Comparison of ENCODE assay signal across 24 cellular contexts in the genomic region with DNA sequence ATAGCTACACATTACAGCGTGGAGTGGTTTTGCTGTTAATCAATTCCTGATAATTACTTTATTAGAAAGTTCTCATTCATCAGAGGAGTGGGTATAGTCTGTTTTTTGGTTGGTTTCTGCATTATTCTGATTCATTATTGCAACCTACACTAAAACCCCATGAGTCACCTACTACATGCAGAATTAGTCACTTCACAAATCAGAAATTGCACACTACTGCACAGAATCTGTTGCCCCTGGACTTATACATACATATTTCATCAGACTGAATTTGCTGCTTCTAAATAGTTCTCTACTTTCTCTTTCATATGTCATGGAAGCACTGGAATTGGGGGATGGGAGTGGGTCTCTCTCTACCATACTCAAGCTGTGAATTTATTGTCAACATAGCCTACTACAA.
DNase-seq lines count a peak whose midpoint lies in the region; ATAC-seq and TF ChIP-seq lines count a peak whose summit lies in the region.
"Had no signal": no experiment of that assay in that cellular context is flagged by ENCODE, and none has a peak within 500 bp of the region (broad histone marks: within the 10 kb centered on the region; RNA-seq: fewer than 3 reads in every experiment).

No MANE protein-coding gene starts in this region.

- no peak overlapping the region for H4K91ac ChIP-seq in IMR-90 (ENCODE audit: insufficient read depth, low read depth, low read length)

- in situ Hi-C loops in IMR-90 (cut with MboI; ENCODE audit: low sequenced_read_pairs) (no loop called here), astrocyte of the spinal cord (cut with HindIII; ENCODE audit: low sequenced_read_pairs) (no loop called here)

- no CpG with 5 or more reads among the region's 1 CpG for WGBS in IMR-90 (ENCODE audit: extremely low coverage in 2 of 2, insufficient read length in 1 of 2), 2 experiments

- no peaks in the 10 kb centered on the region for H3K9me1 ChIP-seq in IMR-90 (ENCODE audit: insufficient read depth, low read length)

- no peak overlapping the region for H2BK20ac ChIP-seq in IMR-90 (ENCODE audit: low read depth, low read length)

- H4K20me1 ChIP-seq in IMR-90 (ENCODE audit: insufficient read depth, low read length) = no peaks in the 10 kb centered on the region

- H3K23ac ChIP-seq in IMR-90 (ENCODE audit: low read depth, low read length) = no peak overlapping the region

- H3K14ac ChIP-seq in IMR-90 (replicated peaks; ENCODE audit: low read depth, low read length) = no peak overlapping the region

- no peak overlapping the region for H2BK5ac ChIP-seq in IMR-90 (ENCODE audit: low read depth, low read length, poor library complexity, severe bottlenecking)

- no peak overlapping the region for H3K9ac ChIP-seq in IMR-90 (ENCODE audit: low read depth, low read length)

- no peak overlapping the region for H3K18ac ChIP-seq in IMR-90 (ENCODE audit: low read depth, low read length)

- no peak overlapping the region for H3K27ac ChIP-seq in IMR-90 (ENCODE audit: insufficient read depth, low read length)
- H3K27ac ChIP-seq in foreskin keratinocyte = no peak overlapping the region
- H3K27ac ChIP-seq in WERI-Rb-1 = no peak overlapping the region
- H3K27ac ChIP-seq: A549, HL-60, prostate gland had no signal

- TF ChIP-seq CTCF in IMR-90 (conservative IDR thresholded peaks at IDR 0.05; ENCODE audit: low read depth, low read length) (no peak), astrocyte of the spinal cord (IDR thresholded peaks at IDR 0.05; ENCODE audit: low read depth, low read length) (no peak), foreskin keratinocyte (conservative IDR thresholded peaks at IDR 0.05) (no peak), WERI-Rb-1 (IDR thresholded peaks at IDR 0.05; ENCODE audit: low read depth, low read length) (no peak)

- H3K4me3 ChIP-seq in IMR-90 (ENCODE audit: insufficient read depth, low read depth, low read length) (no peak overlapping the region), astrocyte of the spinal cord (ENCODE audit: low read depth, low read length) (no peak overlapping the region), WERI-Rb-1 (ENCODE audit: low read depth, low read length) (no peak overlapping the region)
- H3K4me3 ChIP-seq: A549, GM12878, prostate gland had no signal

- H3K4ac ChIP-seq in IMR-90 (ENCODE audit: low read depth, low read length) = no peak overlapping the region

- no peak overlapping the region for H2AFZ ChIP-seq in IMR-90 (replicated peaks; ENCODE audit: low read length, poor library complexity)

- no peak overlapping the region for H3K4me2 ChIP-seq in IMR-90 (ENCODE audit: low read depth, low read length)
- H3K4me2 ChIP-seq: A549 had no signal

- H3K9me3 ChIP-seq in IMR-90 (ENCODE audit: control insufficient read depth, insufficient read depth, low read length) (no peaks in the 10 kb centered on the region), WERI-Rb-1 (ENCODE audit: severe bottlenecking) (no peaks in the 10 kb centered on the region)
- H3K9me3 ChIP-seq: A549, prostate gland had no signal

- DNase-seq in AG08395 (ENCODE audit: low spot score) = peak; percentile 51
- DNase-seq in IMR-90 = peak; percentile 45
- DNase-seq in astrocyte of the spinal cord (ENCODE audit: low read depth, low spot score) = peak; percentile 69
- peak; percentile 58 to 82 for DNase-seq in foreskin keratinocyte
- no peak for DNase-seq in midbrain (lab: John Stamatoyannopoulos, UW)
- no peak for DNase-seq in WERI-Rb-1
- DNase-seq in posterior cingulate gyrus = no peak
- DNase-seq: activated CD4-positive, alpha-beta T cell treated with anti-CD3 and anti-CD28 coated beads, Interleukin-2, amount 50 U/mL, for 4 hours; activated T-cell treated with anti-CD3 and anti-CD28 coated beads for 4 hours; amniotic stem cell; cerebellar nuclear complex; effector memory CD4-positive, alpha-beta T cell; foreskin fibroblast; hypothalamus; KBM-7; NCI-H1105 treated with DMSO at 0.1 percent for 48 hours; NCI-H526; SIG-M5; substantia nigra had no signal

- intact Hi-C loops in IMR-90 (cut with micrococcal nuclease) (no loop called here), posterior cingulate gyrus (cut with DNase I) (no loop called here)

- H4K8ac ChIP-seq in IMR-90 (ENCODE audit: low read depth in 2 of 2, low read length in 2 of 2) = no peak overlapping the region

- no peaks in the 10 kb centered on the region for H3K4me1 ChIP-seq in IMR-90 (ENCODE audit: control insufficient read depth, insufficient read depth, low read length)
- peaks cover 6% of the 10 kb centered on the region for H3K4me1 ChIP-seq in foreskin keratinocyte
- H3K4me1 ChIP-seq: A549, prostate gland had no signal

- POLR2A ChIA-PET in IMR-90 (lab: Charles Lee; ENCODE audit: unreplicated experiment) = no interaction called here

- dilution Hi-C loops in IMR-90 (cut with HindIII; ENCODE audit: low sequenced_read_pairs, unreplicated experiment) = no loop called here

- H4K5ac ChIP-seq in IMR-90 (ENCODE audit: low read depth, low read length) = no peak overlapping the region

- no peaks in the 10 kb centered on the region for H3K79me1 ChIP-seq in IMR-90 (ENCODE audit: low read depth in 1 of 2, low read length in 2 of 2)

- H2AK5ac ChIP-seq in IMR-90 (ENCODE audit: low read depth, low read length) = no peak overlapping the region

- BruUV-seq in IMR-90 (replicated peaks; lab: Mats Ljungman, UMichigan) = no TSS peak

- H2BK15ac ChIP-seq in IMR-90 (ENCODE audit: low read depth, low read length) = no peak overlapping the region

- TF ChIP-seq POLR2A in IMR-90 (IDR thresholded peaks at IDR 0.05; ENCODE audit: low read depth, low read length) = no peak

- TF ChIP-seq RAD21 in IMR-90 (IDR thresholded peaks at IDR 0.05; ENCODE audit: low read length) = no peak

- no peaks in the 10 kb centered on the region for H3K27me3 ChIP-seq in IMR-90 (ENCODE audit: control insufficient read depth, insufficient read depth, low read length)
- H3K27me3 ChIP-seq in foreskin keratinocyte = no peaks in the 10 kb centered on the region
- H3K27me3 ChIP-seq in WERI-Rb-1 (ENCODE audit: insufficient read depth, low read depth, severe bottlenecking) = no peaks in the 10 kb centered on the region

- CTCF ChIA-PET in IMR-90 (lab: Yijun Ruan, JAX) = no interaction called here

- no peak overlapping the region for H2AK9ac ChIP-seq in IMR-90 (replicated peaks; ENCODE audit: low read depth, low read length, poor library complexity)

- H3K36me3 ChIP-seq in IMR-90 (ENCODE audit: control insufficient read depth, insufficient read depth, low read length) (no peaks in the 10 kb centered on the region), WERI-Rb-1 (no peaks in the 10 kb centered on the region)
- H3K36me3 ChIP-seq: prostate gland had no signal

- no peak overlapping the region for H2BK120ac ChIP-seq in IMR-90 (ENCODE audit: low read depth, low read length)

- no peak overlapping the region for H3K56ac ChIP-seq in IMR-90 (ENCODE audit: extremely low read depth, insufficient read depth, low read length)

- ATAC-seq in IMR-90 (ENCODE audit: low read depth) (no peak), foreskin keratinocyte (peak; percentile 100), GM18867 (IDR thresholded peaks at IDR 0.05; ENCODE audit: unreplicated experiment) (no peak)
- ATAC-seq: A549, GM12878 had no signal

TF ChIP-seq in IMR-90, 13 proteins besides CTCF, POLR2A, EP300 and RAD21:
- TF ChIP-seq FOS (IDR thresholded peaks at IDR 0.05; ENCODE audit: low read depth, low read length) (peak; percentile 31; the same call in 1 of the 2 replicates), CEBPB (IDR thresholded peaks at IDR 0.05; ENCODE audit: low read depth, low read length) (peak; percentile 24; the same call in 1 of the 2 replicates), CHD1 (IDR thresholded peaks at IDR 0.05; ENCODE audit: low read depth, low read length) (no peak)

Comparison
In these comparisons a context has a peak if more than half of its experiments do, and no peak if none do; other contexts are left out.
1. DNase-seq: peak in AG08395 (single experiment), IMR-90 (single experiment), astrocyte of the spinal cord (single experiment) and foreskin keratinocyte (2 of 2); none in midbrain (single experiment), WERI-Rb-1 (single experiment) and posterior cingulate gyrus (0 of 10).